ENCODE assay signal across 8 cellular contexts in genomic region chr14:105484069-105484996, GRCh38. TPM values are rescaled to one million over a fixed set of nuclear protein-coding genes. Genes with fewer than 3 reads are reported as not detected.
DNase-seq lines count a peak whose midpoint lies in the region; ATAC-seq and TF ChIP-seq lines count a peak whose summit lies in the region.

No MANE protein-coding gene starts in this region.

- peaks cover 10% of the 10 kb centered on the region for H3K27me3 Mint-ChIP-seq in activated CD8-positive, alpha-beta T cell treated with anti-CD3 and anti-CD28 coated beads, Interleukin-2, amount 10 ng/mL, durations not matched to agents 7 days and 5 days (ENCODE audit: low read depth)

- H3K36me3 ChIP-seq in left lung, result peaks cover 0 to 5% of the 10 kb centered on the region in 2 donors

- no peak overlapping the region for H3K4me3 Mint-ChIP-seq in activated CD8-positive, alpha-beta T cell treated with anti-CD3 and anti-CD28 coated beads, Interleukin-2, amount 10 ng/mL, durations not matched to agents 7 days and 5 days

- DNase-seq in ELR (ENCODE audit: low read depth) (peak; percentile 24), fibroblast of pulmonary artery (ENCODE audit: low read depth) (peak; percentile 31), left lung (no peak), Kasumi-1 (lab: John Stamatoyannopoulos, UW) (no peak), H4 (ENCODE audit: low spot score) (no peak), iPS-NIHi7 (ENCODE audit: extremely low spot score) (no peak)
- DNase-seq in activated CD8-positive, alpha-beta T cell treated with anti-CD3 and anti-CD28 coated beads, Interleukin-2, amount 10 ng/mL, durations not matched to agents 7 days and 5 days, result peak; percentile 64
- DNase-seq in stimulated activated CD8-positive, alpha-beta memory T cell treated with anti-CD3 and anti-CD28 coated beads, Interleukin-12 subunit alpha, Interleukin-12 subunit beta, amount 100 ng/mL, for 1 hour (ENCODE audit: low read depth), result peak; percentile 51

- H3K4me3 ChIP-seq in fibroblast of pulmonary artery (replicated peaks; ENCODE audit: low read depth, low read length) (no peak overlapping the region), left lung (no peak overlapping the region)

- H3K9me3 ChIP-seq in left lung, result no peaks in the 10 kb centered on the region

- no peak for ATAC-seq in activated CD8-positive, alpha-beta T cell treated with anti-CD3 and anti-CD28 coated beads, Interleukin-2, amount 10 ng/mL, durations not matched to agents 7 days and 5 days
- ATAC-seq in left lung, result no peak

- intact Hi-C loops in left lung (cut with DNase I), result no loop called here

- peaks cover 9% of the 10 kb centered on the region for H3K36me3 Mint-ChIP-seq in activated CD8-positive, alpha-beta T cell treated with anti-CD3 and anti-CD28 coated beads, Interleukin-2, amount 10 ng/mL, durations not matched to agents 7 days and 5 days (ENCODE audit: low read depth)

- H3K4me1 ChIP-seq in left lung, result peaks cover 59 to 98% of the 10 kb centered on the region in 2 donors

- no peaks in the 10 kb centered on the region for H3K9me3 Mint-ChIP-seq in activated CD8-positive, alpha-beta T cell treated with anti-CD3 and anti-CD28 coated beads, Interleukin-2, amount 10 ng/mL, durations not matched to agents 7 days and 5 days (ENCODE audit: insufficient read depth)

- peak overlapping the region in 1 of 2 donors; percentile 97 for H3K27ac ChIP-seq in left lung

- H3K27ac Mint-ChIP-seq in activated CD8-positive, alpha-beta T cell treated with anti-CD3 and anti-CD28 coated beads, Interleukin-2, amount 10 ng/mL, durations not matched to agents 7 days and 5 days, result peak overlapping the region; percentile 33

- peaks cover 0 to 76% of the 10 kb centered on the region in 2 donors for H3K27me3 ChIP-seq in left lung

- peaks cover 56% of the 10 kb centered on the region for H3K4me1 Mint-ChIP-seq in activated CD8-positive, alpha-beta T cell treated with anti-CD3 and anti-CD28 coated beads, Interleukin-2, amount 10 ng/mL, durations not matched to agents 7 days and 5 days (ENCODE audit: low read depth)

- POLR2A ChIA-PET in activated CD8-positive, alpha-beta T cell treated with anti-CD3 and anti-CD28 coated beads, Interleukin-2, amount 10 ng/mL, durations not matched to agents 7 days and 5 days (lab: Charles Lee), result interaction anchor here (0.6 kb wide), 1 partner anchor 8 kb away, joined by 3 read pairs; no protein-coding TSS in a partner anchor

- CTCF ChIA-PET in activated CD8-positive, alpha-beta T cell treated with anti-CD3 and anti-CD28 coated beads, Interleukin-2, amount 10 ng/mL, durations not matched to agents 7 days and 5 days (lab: Charles Lee), result no interaction called here

- no peak for TF ChIP-seq CTCF in fibroblast of pulmonary artery (IDR thresholded peaks at IDR 0.05; ENCODE audit: low read length, missing control alignments)
- TF ChIP-seq CTCF in left lung (IDR thresholded peaks at IDR 0.05), result no peak

RNA-seq across cellular contexts. Expression of gene CRIP1, which starts 2.4 kb away (rescaled TPM):
- 100 to 1,000 TPM; 587 to 613 TPM for total RNA-seq in activated CD8-positive, alpha-beta T cell treated with anti-CD3 and anti-CD28 coated beads, Interleukin-2, amount 10 ng/mL, durations not matched to agents 7 days and 5 days
- 100 to 1,000 TPM; 171 to 281 TPM for total RNA-seq in left lung
- not detected in 2 replicates for total RNA-seq in H4 (2014; rRNA removed; shearing (Covaris generic))

RNA-seq across cellular contexts. Expression of gene TEDC1, which starts 6.7 kb away (rescaled TPM):
- 10 to 100 TPM; 56.5 to 61.8 TPM for total RNA-seq in activated CD8-positive, alpha-beta T cell treated with anti-CD3 and anti-CD28 coated beads, Interleukin-2, amount 10 ng/mL, durations not matched to agents 7 days and 5 days
- total RNA-seq in left lung, result 10 to 100 TPM; 12.8 to 16.8 TPM
- total RNA-seq in H4 (2014; rRNA removed; shearing (Covaris generic)), result 15.4 and 17.3 TPM in 2 replicates

RNA-seq across cellular contexts. Expression of gene CRIP2, which starts 9.7 kb away (rescaled TPM):
- total RNA-seq in activated CD8-positive, alpha-beta T cell treated with anti-CD3 and anti-CD28 coated beads, Interleukin-2, amount 10 ng/mL, durations not matched to agents 7 days and 5 days, result under 1 TPM; 0.21 to 0.31 TPM
- 100 to 1,000 TPM; 172 to 224 TPM for total RNA-seq in left lung
- total RNA-seq in H4 (2014; rRNA removed; shearing (Covaris generic)), result 16.2 and 26.9 TPM in 2 replicates

RNA-seq across cellular contexts. Expression of gene TMEM121, which starts 42.0 kb away (rescaled TPM):
- 1 to 10 TPM; 8.6 to 9.2 TPM for total RNA-seq in activated CD8-positive, alpha-beta T cell treated with anti-CD3 and anti-CD28 coated beads, Interleukin-2, amount 10 ng/mL, durations not matched to agents 7 days and 5 days
- total RNA-seq in left lung, result 1 to 10 TPM; 2.4 to 3.0 TPM
- total RNA-seq in H4 (2014; rRNA removed; shearing (Covaris generic)), result 1.6 and 2.5 TPM in 2 replicates

Comparison
In these comparisons a context has a peak if more than half of its experiments do, and no peak if none do; other contexts are left out.
1. DNase-seq: peak in ELR (single experiment), activated CD8-positive, alpha-beta T cell treated with anti-CD3 and anti-CD28 coated beads, Interleukin-2, amount 10 ng/mL, durations not matched to agents 7 days and 5 days (single experiment), fibroblast of pulmonary artery (single experiment) and stimulated activated CD8-positive, alpha-beta memory T cell treated with anti-CD3 and anti-CD28 coated beads, Interleukin-12 subunit alpha, Interleukin-12 subunit beta, amount 100 ng/mL, for 1 hour (single experiment); none in left lung (0 of 2), Kasumi-1 (0 of 2), H4 (single experiment) and iPS-NIHi7 (single experiment).
2. RNA of gene CRIP1, which starts 2.4 kb away (total RNA-seq): 587 to 613 TPM in activated CD8-positive, alpha-beta T cell treated with anti-CD3 and anti-CD28 coated beads, Interleukin-2, amount 10 ng/mL, durations not matched to agents 7 days and 5 days and 171 to 281 TPM in left lung; not detected in H4; every median in the first group is over 100 times any median in the second.
3. RNA of gene CRIP2, which starts 9.7 kb away (total RNA-seq): 172 to 224 TPM in left lung and 16.2 to 26.9 TPM in H4; 0.21 to 0.31 TPM in activated CD8-positive, alpha-beta T cell treated with anti-CD3 and anti-CD28 coated beads, Interleukin-2, amount 10 ng/mL, durations not matched to agents 7 days and 5 days; every median in the first group is over 10 times any median in the second.